In the genomic region with DNA sequence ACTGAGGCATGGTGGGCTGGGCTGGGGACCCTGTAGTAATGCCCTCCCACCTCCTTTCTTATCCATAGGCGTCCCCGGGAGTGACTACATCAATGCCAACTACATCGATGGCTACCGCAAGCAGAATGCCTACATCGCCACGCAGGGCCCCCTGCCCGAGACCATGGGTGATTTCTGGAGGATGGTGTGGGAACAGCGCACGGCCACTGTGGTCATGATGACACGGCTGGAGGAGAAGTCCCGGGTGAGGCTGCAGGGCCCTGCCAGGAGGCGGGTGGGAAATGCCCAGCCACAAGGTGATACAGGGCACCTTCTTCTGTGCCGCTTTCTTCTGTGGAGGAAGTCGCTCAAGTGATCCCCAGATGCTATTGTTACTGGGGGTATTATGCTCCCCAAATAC, we compare ENCODE assay signal across 8 cellular contexts.
"Had no signal": no experiment of that assay in that cellular context is flagged by ENCODE, and none has a peak within 500 bp of the region (broad histone marks: within the 10 kb centered on the region; RNA-seq: fewer than 3 reads in every experiment).

No MANE protein-coding gene starts in this region.

- H3K27ac ChIP-seq: GM23248 had no signal

- H3K9ac ChIP-seq: GM23248 had no signal

- H3K4me1 Mint-ChIP-seq: H9 had no signal

- H3K27ac Mint-ChIP-seq: H9, IgD-negative memory B cell had no signal

- H3K27me3 Mint-ChIP-seq: IgD-negative memory B cell had no signal

- H3K4me3 Mint-ChIP-seq: H9, IgD-negative memory B cell had no signal

- DNase-seq: GM23248, GOT3, H9, HCEC 1CT, KBM-7 had no signal

- H2AFZ ChIP-seq: GM23248 had no signal

- H3K36me3 Mint-ChIP-seq: IgD-negative memory B cell had no signal

- H3K9me3 Mint-ChIP-seq: H9, IgD-negative memory B cell had no signal

- H3K4me3 ChIP-seq: GM23248 had no signal

- FAIRE-seq: H54, HTR-8/SVneo had no signal
